ENCODE assay signal across 16 cellular contexts in genomic region chr13:73876323-73876722, GRCh38.
"Had no signal": no experiment of that assay in that cellular context is flagged by ENCODE, and none has a peak within 500 bp of the region (broad histone marks: within the 10 kb centered on the region; RNA-seq: fewer than 3 reads in every experiment).

No MANE protein-coding gene starts in this region.

- DNase-seq: activated CD4-positive, alpha-beta T cell treated with anti-CD3 and anti-CD28 coated beads, Interleukin-2, amount 50 U/mL, for 1 hour; activated naive CD8-positive, alpha-beta T cell treated with anti-CD3 and anti-CD28 coated beads for 36 hours; cerebellar nuclear complex; effector CD8-positive, alpha-beta T cell; hypothalamus; kidney; left ventricle myocardium inferior; nucleus accumbens; T-helper 9 cell had no signal

- H3K9me3 ChIP-seq: prostate gland, thoracic aorta had no signal

- H3K27ac ChIP-seq: left ventricle myocardium inferior, prostate gland, thoracic aorta had no signal

- H3K4me3 ChIP-seq: left ventricle myocardium inferior, prostate gland, thoracic aorta had no signal

- H3K4me1 ChIP-seq: prostate gland had no signal

- H3K9me3 Mint-ChIP-seq: activated T-helper 1 cell treated with anti-CD3 and anti-CD28 coated beads, Interleukin-12 subunit alpha, Interleukin-12 subunit beta, Interleukin-2, Interleukin-4 antibody, amounts not matched to agents 30 ng/mL and 10 ng/mL and 1 ng/mL, durations not matched to agents 14 hours and 24 hours and 36 hours had no signal

- H3K4me3 Mint-ChIP-seq: activated naive CD8-positive, alpha-beta T cell treated with anti-CD3 and anti-CD28 coated beads for 36 hours; activated T-helper 1 cell treated with anti-CD3 and anti-CD28 coated beads, Interleukin-12 subunit alpha, Interleukin-12 subunit beta, Interleukin-2, Interleukin-4 antibody, amounts not matched to agents 30 ng/mL and 10 ng/mL and 1 ng/mL, durations not matched to agents 14 hours and 24 hours and 36 hours; memory B cell; natural killer cell treated with Interleukin-12 subunit alpha and Interleukin-12 subunit beta and Interleukin-15 and Interleukin-18, amount 100 ng/mL, for 72 hours had no signal

- H3K27me3 Mint-ChIP-seq: activated naive CD8-positive, alpha-beta T cell treated with anti-CD3 and anti-CD28 coated beads for 36 hours; memory B cell; natural killer cell treated with Interleukin-12 subunit alpha and Interleukin-12 subunit beta and Interleukin-15 and Interleukin-18, amount 100 ng/mL, for 72 hours had no signal

- FAIRE-seq: endothelial cell of umbilical vein, kidney, urothelium cell line had no signal

- H3K36me3 Mint-ChIP-seq: natural killer cell treated with Interleukin-12 subunit alpha and Interleukin-12 subunit beta and Interleukin-15 and Interleukin-18, amount 100 ng/mL, for 72 hours had no signal

- H3K36me3 ChIP-seq: left ventricle myocardium inferior, prostate gland, thoracic aorta had no signal

- H3K27ac Mint-ChIP-seq: activated naive CD8-positive, alpha-beta T cell treated with anti-CD3 and anti-CD28 coated beads for 36 hours; activated T-helper 1 cell treated with anti-CD3 and anti-CD28 coated beads, Interleukin-12 subunit alpha, Interleukin-12 subunit beta, Interleukin-2, Interleukin-4 antibody, amounts not matched to agents 30 ng/mL and 10 ng/mL and 1 ng/mL, durations not matched to agents 14 hours and 24 hours and 36 hours; memory B cell; natural killer cell treated with Interleukin-12 subunit alpha and Interleukin-12 subunit beta and Interleukin-15 and Interleukin-18, amount 100 ng/mL, for 72 hours had no signal
